In genomic region chr12:104219908-104220404, GRCh38 we compare ENCODE assay signal across 8 cellular contexts. TPM values are rescaled to one million over a fixed set of nuclear protein-coding genes. Genes with fewer than 3 reads are reported as not detected.
DNase-seq lines count a peak whose midpoint lies in the region; ATAC-seq and TF ChIP-seq lines count a peak whose summit lies in the region.

No MANE protein-coding gene starts in this region.

- in situ Hi-C loops in transverse colon (cut with MboI; ENCODE audit: low pct_ligation_motif_present in 1 of 4, low pct_unique_long_range_greater_than_20kb in 1 of 4, low sequenced_read_pairs in 3 of 4): loop anchor here in 2 of 4 donors (10.0 to 25.0 kb wide), 4 partner anchors 65 to 1167 kb away; no protein-coding TSS in a partner anchor

- H3K27ac ChIP-seq in transverse colon: peak overlapping the region; percentile 73 to 83 (median 74)

- TF ChIP-seq CTCF in Calu3 (IDR thresholded peaks at IDR 0.05; ENCODE audit: unreplicated experiment) (no peak), transverse colon (IDR thresholded peaks at IDR 0.05) (no peak)

- no peak for TF ChIP-seq EP300 in transverse colon (IDR thresholded peaks at IDR 0.05; ENCODE audit: low read depth)

- no peaks in the 10 kb centered on the region for H3K9me3 Mint-ChIP-seq in Calu3 (ENCODE audit: low read depth, unreplicated experiment)

- peaks cover 30% of the 10 kb centered on the region for H3K36me3 Mint-ChIP-seq in Calu3 (ENCODE audit: insufficient read depth, unreplicated experiment)

- H3K4me3 Mint-ChIP-seq in Calu3 (ENCODE audit: low read depth, unreplicated experiment): peak overlapping the region; percentile 43

- WGBS in transverse colon (ENCODE audit: low coverage in 1 of 2), 2 donors: 50 to 60% methylated on average over 4 of the region's 4 CpGs

- intact Hi-C loops in Calu3 (cut with micrococcal nuclease; ENCODE audit: unreplicated experiment) (loop anchor here (1.0 kb wide), 1 partner anchor 66 kb away; no protein-coding TSS in a partner anchor), transverse colon (cut with DNase I; ENCODE audit: low total_unique reads) (loop anchor here (5.0 kb wide), 2 partner anchors 67 to 137 kb away; no protein-coding TSS in a partner anchor)

- no peak overlapping the region for H3K4me3 ChIP-seq in transverse colon

- DNase-seq in Calu3: peak; percentile 82
- DNase-seq in NCI-H2029 treated with DMSO at 0.1 percent for 48 hours (lab: John Stamatoyannopoulos, UW): peak; percentile 34
- peak; percentile 63 to 73 for DNase-seq in activated CD4-positive, alpha-beta T cell treated with anti-CD3 and anti-CD28 coated beads for 4 hours
- DNase-seq in dermis blood vessel endothelial cell: peak; percentile 94
- DNase-seq in non-pigmented ciliary epithelial cell (ENCODE audit: low read depth): peak; percentile 47
- DNase-seq in transverse colon: peak; percentile 32
- no peak for DNase-seq in amygdala (lab: John Stamatoyannopoulos, UW)

- ATAC-seq in GM18511 (IDR thresholded peaks at IDR 0.05; ENCODE audit: unreplicated experiment): no peak

- peaks cover 71% of the 10 kb centered on the region for H3K4me1 Mint-ChIP-seq in Calu3 (ENCODE audit: low read depth, unreplicated experiment)

- TF ChIP-seq POLR2A in transverse colon (IDR thresholded peaks at IDR 0.05): no peak

- no peaks in the 10 kb centered on the region for H3K27me3 Mint-ChIP-seq in Calu3 (ENCODE audit: unreplicated experiment)

- peak overlapping the region; percentile 98 for H3K27ac Mint-ChIP-seq in Calu3 (ENCODE audit: unreplicated experiment)

- H3K36me3 ChIP-seq in transverse colon: no peaks in the 10 kb centered on the region

- CTCF ChIA-PET in Calu3 (lab: Charles Lee): interaction anchor here (0.6 to 2.6 kb wide), 7 partner anchors 42 to 158 kb away, joined by 3 to 26 read pairs (median 5); no protein-coding TSS in a partner anchor

- BruUV-seq in Calu3 (replicated peaks; lab: Mats Ljungman, UMichigan): no TSS peak

- H3K27me3 ChIP-seq in transverse colon: no peaks in the 10 kb centered on the region

- H3K9me3 ChIP-seq in transverse colon: no peaks in the 10 kb centered on the region

- H3K4me1 ChIP-seq in transverse colon: peaks cover 10 to 31% (median 18%) of the 10 kb centered on the region in 4 donors

RNA-seq across cellular contexts. Expression of gene TXNRD1, which starts 4.4 kb away (rescaled TPM):
- 262 and 269 TPM in 2 replicates for total RNA-seq in Calu3 (2022)
- 398 and 703 TPM in 2 replicates for total RNA-seq in dermis blood vessel endothelial cell
- total RNA-seq in transverse colon: 100 to 1,000 TPM in 3 of 4 donors, 10 to 100 TPM in 1; 72.9 to 127 (median 122) TPM

Comparison
In these comparisons a context has a peak if more than half of its experiments do, and no peak if none do; other contexts are left out.
1. DNase-seq: peak in Calu3 (single experiment), NCI-H2029 treated with DMSO at 0.1 percent for 48 hours (single experiment), activated CD4-positive, alpha-beta T cell treated with anti-CD3 and anti-CD28 coated beads for 4 hours (2 of 2), dermis blood vessel endothelial cell (single experiment), non-pigmented ciliary epithelial cell (single experiment) and transverse colon (single experiment); none in amygdala (0 of 56).